In the genomic region with DNA sequence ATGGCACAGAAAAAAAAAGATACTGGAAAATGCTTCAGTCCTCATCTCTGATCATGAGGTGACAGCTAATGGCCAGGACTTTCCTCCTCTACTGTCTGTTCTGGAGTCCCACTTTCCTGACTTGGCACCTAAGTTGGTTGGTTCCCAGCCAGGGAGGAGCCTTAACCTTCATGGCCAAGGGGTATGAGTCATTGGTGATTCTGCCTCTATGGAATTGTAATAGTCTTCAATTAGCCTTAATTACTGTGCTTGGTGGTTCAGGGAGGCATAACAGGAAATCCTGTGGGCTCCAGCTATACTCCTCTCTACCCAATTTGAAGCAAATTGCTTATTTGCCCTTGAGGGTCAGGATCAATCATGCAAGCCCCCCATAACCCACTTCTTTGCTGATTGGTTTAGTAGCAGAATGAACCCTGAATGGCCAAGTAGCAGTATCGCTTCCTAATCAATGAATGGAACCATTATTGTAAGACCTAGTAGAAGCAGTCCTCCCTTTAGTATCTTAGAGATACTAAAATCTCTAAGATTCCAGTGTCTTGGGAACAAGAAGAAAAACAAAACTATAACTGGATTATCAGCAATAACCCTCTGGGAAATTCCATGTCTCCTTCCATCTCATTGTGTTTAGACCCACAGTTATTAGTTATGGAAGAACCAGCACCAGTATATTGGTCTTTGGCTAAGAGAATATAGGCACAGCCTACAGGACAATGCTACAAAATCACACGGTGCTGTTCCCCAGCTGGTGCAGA, we compare ENCODE assay signal across 13 cellular contexts.
A peak's percentile ranks its signal among the peaks of the same experiment; 100 is the strongest.
DNase-seq lines count a peak whose midpoint lies in the region; ATAC-seq and TF ChIP-seq lines count a peak whose summit lies in the region.
"Had no signal": no experiment of that assay in that cellular context is flagged by ENCODE, and none has a peak within 500 bp of the region (broad histone marks: within the 10 kb centered on the region; RNA-seq: fewer than 3 reads in every experiment).

No MANE protein-coding gene starts in this region.

- no peaks in the 10 kb centered on the region for H3K36me3 ChIP-seq in HCT116 (ENCODE audit: control insufficient read depth in 1 of 2, insufficient read depth in 2 of 2, low read length in 2 of 2)
- H3K36me3 ChIP-seq in SK-N-SH (replicated peaks in 1 of 2; ENCODE audit: control insufficient read depth in 1 of 2, insufficient read depth in 2 of 2, low read length in 1 of 2) = no peaks in the 10 kb centered on the region
- H3K36me3 ChIP-seq in fibroblast of lung (ENCODE audit: control insufficient read depth, insufficient read depth, low read length) = no peaks in the 10 kb centered on the region
- H3K36me3 ChIP-seq in skeletal muscle satellite cell (ENCODE audit: insufficient read depth, low read length) = no peaks in the 10 kb centered on the region
- H3K36me3 ChIP-seq: thoracic aorta had no signal

- H3K27me3 ChIP-seq in HCT116 (ENCODE audit: insufficient read depth, low read length) = no peaks in the 10 kb centered on the region; the same call in 1 of the 2 replicates
- H3K27me3 ChIP-seq in SK-N-SH (ENCODE audit: insufficient read depth) = no peaks in the 10 kb centered on the region
- H3K27me3 ChIP-seq in fibroblast of lung (ENCODE audit: control insufficient read depth, insufficient read depth, low read length) = no peaks in the 10 kb centered on the region
- H3K27me3 ChIP-seq in skeletal muscle satellite cell (ENCODE audit: control insufficient read depth, insufficient read depth, low read length) = no peaks in the 10 kb centered on the region

- H3K9me2 ChIP-seq in HCT116 (ENCODE audit: insufficient read depth) (no peaks in the 10 kb centered on the region), SK-N-SH (no peaks in the 10 kb centered on the region)

- peak; percentile 14 to 87; a peak in 3 of 4 replicates for TF ChIP-seq EP300 in SK-N-SH (IDR thresholded peaks at IDR 0.05; ENCODE audit: borderline replicate concordance in 1 of 2, low read depth in 1 of 2, low read length in 1 of 2)

- no peak for TF ChIP-seq POLR2A in HCT116 (IDR thresholded peaks at IDR 0.05; ENCODE audit: borderline replicate concordance, extremely low read depth, insufficient read depth, insufficient read length)

- peaks cover 0 to 7% of the 10 kb centered on the region in 2 experiments; a peak in 1 of 4 replicates for H3K9me3 ChIP-seq in HCT116 (ENCODE audit: control insufficient read depth in 1 of 2, insufficient read depth in 1 of 2, low read depth in 1 of 2, low read length in 2 of 2)
- H3K9me3 ChIP-seq in SK-N-SH = no peaks in the 10 kb centered on the region
- no peaks in the 10 kb centered on the region for H3K9me3 ChIP-seq in fibroblast of lung (ENCODE audit: control insufficient read depth, insufficient read depth, low read depth, low read length)
- no peaks in the 10 kb centered on the region for H3K9me3 ChIP-seq in skeletal muscle satellite cell (replicated peaks; ENCODE audit: low read length)
- H3K9me3 ChIP-seq: thoracic aorta had no signal

- peaks cover 3% of the 10 kb centered on the region for H3K27me3 Mint-ChIP-seq in activated naive CD4-positive, alpha-beta T cell treated with anti-CD3 and anti-CD28 coated beads, Interleukin-2, amount 10 ng/mL, durations not matched to agents 7 days and 5 days
- H3K27me3 Mint-ChIP-seq in naive thymus-derived CD8-positive, alpha-beta T cell = peaks cover 0 to 16% (median 8%) of the 10 kb centered on the region in 5 donors

- no peak; the same call in 1 of the 2 replicates for TF ChIP-seq RAD21 in HCT116 (IDR thresholded peaks at IDR 0.05; ENCODE audit: low read depth)
- TF ChIP-seq RAD21 in SK-N-SH (IDR thresholded peaks at IDR 0.05; ENCODE audit: low read length) = no peak

- ATAC-seq in HCT116 (peak; percentile 73), GM18498 (IDR thresholded peaks at IDR 0.05; ENCODE audit: unreplicated experiment) (no peak)
- no peak for ATAC-seq in naive thymus-derived CD8-positive, alpha-beta T cell
- ATAC-seq: right cardiac atrium had no signal

- peaks cover 15% of the 10 kb centered on the region for H3F3A ChIP-seq in SK-N-SH (replicated peaks; ENCODE audit: insufficient read depth)

- intact Hi-C loops in HCT116 (cut with micrococcal nuclease) = no loop called here

- H3K4me2 ChIP-seq in HCT116 (ENCODE audit: low read length) (peak overlapping the region; percentile 49), SK-N-SH (peak overlapping the region; percentile 36; the same call in 1 of the 2 replicates), fibroblast of lung (ENCODE audit: extremely low read depth, insufficient read depth, low read length) (peak overlapping the region; percentile 26), skeletal muscle satellite cell (ENCODE audit: low read length) (peak overlapping the region; percentile 4)

- H3K79me2 ChIP-seq in HCT116 (ENCODE audit: insufficient read depth, low read length) (no peaks in the 10 kb centered on the region), SK-N-SH (ENCODE audit: insufficient read depth) (no peaks in the 10 kb centered on the region), fibroblast of lung (ENCODE audit: control insufficient read depth, insufficient read depth, low read length) (no peaks in the 10 kb centered on the region)

- peak; percentile 49 for DNase-seq in HCT116 (ENCODE audit: low read depth, low spot score)
- DNase-seq in SK-N-SH = no peak
- DNase-seq in fibroblast of lung (ENCODE audit: low read depth in 2 of 2) = peak; percentile 83 to 95
- DNase-seq in activated naive CD4-positive, alpha-beta T cell treated with anti-CD3 and anti-CD28 coated beads, Interleukin-2, amount 10 ng/mL, durations not matched to agents 7 days and 5 days = no peak
- DNase-seq in naive thymus-derived CD8-positive, alpha-beta T cell = no peak
- DNase-seq in anterior cingulate cortex (lab: John Stamatoyannopoulos, UW) = no peak
- DNase-seq: activated CD4-positive, alpha-beta memory T cell treated with anti-CD3 and anti-CD28 coated beads, Interleukin-2, amount 10 ng/mL, durations not matched to agents 7 days and 5 days; DMS153; right cardiac atrium had no signal

- no peaks in the 10 kb centered on the region for H3K4me1 Mint-ChIP-seq in activated naive CD4-positive, alpha-beta T cell treated with anti-CD3 and anti-CD28 coated beads, Interleukin-2, amount 10 ng/mL, durations not matched to agents 7 days and 5 days
- no peaks in the 10 kb centered on the region for H3K4me1 Mint-ChIP-seq in naive thymus-derived CD8-positive, alpha-beta T cell
- H3K4me1 Mint-ChIP-seq: activated CD4-positive, alpha-beta memory T cell treated with anti-CD3 and anti-CD28 coated beads, Interleukin-2, amount 10 ng/mL, durations not matched to agents 7 days and 5 days had no signal

- H3K27ac ChIP-seq in HCT116 (ENCODE audit: low read depth, low read length) (no peak overlapping the region), SK-N-SH (ENCODE audit: low read depth in 2 of 2, low read length in 1 of 2) (peak overlapping the region in 1 of 2 experiments; percentile 87; a peak in 3 of 4 replicates), fibroblast of lung (ENCODE audit: insufficient read depth, low read length) (peak overlapping the region; percentile 61)
- H3K27ac ChIP-seq: thoracic aorta had no signal

- BruUV-seq in HCT116 (replicated peaks; lab: Mats Ljungman, UMichigan) = no TSS peak

- WGBS in SK-N-SH (ENCODE audit: low lambda C conversion rate) = 76% methylated on average over 2 of the region's 2 CpGs

- CTCF ChIA-PET in HCT116 (lab: Charles Lee) (no interaction called here), SK-N-SH (lab: Yijun Ruan, JAX) (no interaction called here)
- CTCF ChIA-PET in activated naive CD4-positive, alpha-beta T cell treated with anti-CD3 and anti-CD28 coated beads, Interleukin-2, amount 10 ng/mL, durations not matched to agents 7 days and 5 days (lab: Charles Lee) = no interaction called here

- H3K4me1 ChIP-seq in HCT116 (ENCODE audit: control insufficient read depth in 1 of 2, insufficient read depth in 2 of 2, low read length in 2 of 2) (peaks cover 8 to 28% of the 10 kb centered on the region in 2 experiments), SK-N-SH (ENCODE audit: control insufficient read depth in 1 of 2, insufficient read depth in 2 of 2, low read depth in 1 of 2, low read length in 1 of 2) (peaks cover 4 to 13% of the 10 kb centered on the region in 2 experiments), fibroblast of lung (ENCODE audit: control insufficient read depth, extremely low read depth, insufficient read depth, low read length) (peaks cover 36% of the 10 kb centered on the region), skeletal muscle satellite cell (ENCODE audit: control insufficient read depth, insufficient read depth, low read length) (peaks cover 52% of the 10 kb centered on the region)

- H3K36me3 Mint-ChIP-seq in activated naive CD4-positive, alpha-beta T cell treated with anti-CD3 and anti-CD28 coated beads, Interleukin-2, amount 10 ng/mL, durations not matched to agents 7 days and 5 days = no peaks in the 10 kb centered on the region
- H3K36me3 Mint-ChIP-seq in naive thymus-derived CD8-positive, alpha-beta T cell = peaks cover 0 to 16% (median 0%) of the 10 kb centered on the region in 3 donors

- H3K9ac ChIP-seq in HCT116 (ENCODE audit: low read length) (no peak overlapping the region), SK-N-SH (peak overlapping the region; percentile 45; the same call in 1 of the 2 replicates), fibroblast of lung (ENCODE audit: insufficient read depth, low read length) (no peak overlapping the region), skeletal muscle satellite cell (ENCODE audit: low read depth, low read length) (no peak overlapping the region)

- H3K27ac Mint-ChIP-seq in activated naive CD4-positive, alpha-beta T cell treated with anti-CD3 and anti-CD28 coated beads, Interleukin-2, amount 10 ng/mL, durations not matched to agents 7 days and 5 days = no peak overlapping the region
- no peak overlapping the region for H3K27ac Mint-ChIP-seq in naive thymus-derived CD8-positive, alpha-beta T cell
- H3K27ac Mint-ChIP-seq: activated CD4-positive, alpha-beta memory T cell treated with anti-CD3 and anti-CD28 coated beads, Interleukin-2, amount 10 ng/mL, durations not matched to agents 7 days and 5 days; activated naive CD8-positive, alpha-beta T cell had no signal

- no peak for TF ChIP-seq CTCF in HCT116 (IDR thresholded peaks at IDR 0.05 in 2 of 3, conservative IDR thresholded peaks at IDR 0.05 in 1 of 3; ENCODE audit: borderline replicate concordance in 1 of 3, insufficient read depth in 1 of 3, low read depth in 2 of 3, low read length in 2 of 3)
- TF ChIP-seq CTCF in SK-N-SH (IDR thresholded peaks at IDR 0.05) = no peak
- TF ChIP-seq CTCF in fibroblast of lung (conservative IDR thresholded peaks at IDR 0.05 in 1 of 2, IDR thresholded peaks at IDR 0.05 in 1 of 2; ENCODE audit: low read depth in 1 of 2, low read length in 2 of 2) = no peak

- H2AFZ ChIP-seq in HCT116 (ENCODE audit: low read depth, low read length, poor library complexity, severe bottlenecking) (no peak overlapping the region), SK-N-SH (ENCODE audit: low read depth) (no peak overlapping the region), fibroblast of lung (ENCODE audit: low read length) (no peak overlapping the region)

- no peak overlapping the region for H3K4me3 Mint-ChIP-seq in activated naive CD4-positive, alpha-beta T cell treated with anti-CD3 and anti-CD28 coated beads, Interleukin-2, amount 10 ng/mL, durations not matched to agents 7 days and 5 days
- no peak overlapping the region for H3K4me3 Mint-ChIP-seq in naive thymus-derived CD8-positive, alpha-beta T cell
- H3K4me3 Mint-ChIP-seq: activated CD4-positive, alpha-beta memory T cell treated with anti-CD3 and anti-CD28 coated beads, Interleukin-2, amount 10 ng/mL, durations not matched to agents 7 days and 5 days; activated naive CD8-positive, alpha-beta T cell had no signal

- RAD21 ChIA-PET in HCT116 (lab: Charles Lee; ENCODE audit: low non-redundant PET in 1 of 2, low total read pairs in 2 of 2, uncharacterized antibody in 2 of 2, unreplicated experiment in 2 of 2) = no interaction called here

- H4K20me1 ChIP-seq in HCT116 (ENCODE audit: insufficient read depth) = no peaks in the 10 kb centered on the region
- H4K20me1 ChIP-seq in SK-N-SH (ENCODE audit: insufficient read depth) = no peaks in the 10 kb centered on the region
- H4K20me1 ChIP-seq in fibroblast of lung (ENCODE audit: control insufficient read depth, extremely low read depth, insufficient read depth, low read length) = no peaks in the 10 kb centered on the region

- H3K4me3 ChIP-seq in HCT116 (replicated peaks in 1 of 2; ENCODE audit: low read depth in 1 of 2, low read length in 2 of 2) = no peak overlapping the region
- H3K4me3 ChIP-seq in SK-N-SH (ENCODE audit: low read depth in 2 of 2, low read length in 1 of 2) = no peak overlapping the region
- no peak overlapping the region for H3K4me3 ChIP-seq in fibroblast of lung (replicated peaks in 1 of 4; ENCODE audit: control extremely low read depth in 1 of 4, insufficient read depth in 1 of 4, low read depth in 3 of 4, low read length in 4 of 4)
- no peak overlapping the region for H3K4me3 ChIP-seq in skeletal muscle satellite cell (ENCODE audit: low read length)
- H3K4me3 ChIP-seq: thoracic aorta had no signal

- POLR2A ChIA-PET in HCT116 (lab: Charles Lee) (no interaction called here), SK-N-SH (lab: Yijun Ruan, JAX) (no interaction called here)
- POLR2A ChIA-PET in naive thymus-derived CD8-positive, alpha-beta T cell (lab: Charles Lee) = no interaction called here

- peaks cover 11% of the 10 kb centered on the region for H3K9me3 Mint-ChIP-seq in activated naive CD4-positive, alpha-beta T cell treated with anti-CD3 and anti-CD28 coated beads, Interleukin-2, amount 10 ng/mL, durations not matched to agents 7 days and 5 days
- H3K9me3 Mint-ChIP-seq in naive thymus-derived CD8-positive, alpha-beta T cell = peaks cover 0 to 27% (median 9%) of the 10 kb centered on the region in 9 donors

Comparison
In these comparisons a context has a peak if more than half of its experiments do, and no peak if none do; other contexts are left out.
1. DNase-seq: peak in HCT116 (single experiment) and fibroblast of lung (2 of 2); none in SK-N-SH (single experiment), activated naive CD4-positive, alpha-beta T cell treated with anti-CD3 and anti-CD28 coated beads, Interleukin-2, amount 10 ng/mL, durations not matched to agents 7 days and 5 days (single experiment), naive thymus-derived CD8-positive, alpha-beta T cell (0 of 10) and anterior cingulate cortex (0 of 58).
2. Peak in every context shown above with its lines, with median percentiles within 50 percentile points of each other: H3K4me2 ChIP-seq.